Comparison of ENCODE assay signal across 1 cellular context in the genomic region with DNA sequence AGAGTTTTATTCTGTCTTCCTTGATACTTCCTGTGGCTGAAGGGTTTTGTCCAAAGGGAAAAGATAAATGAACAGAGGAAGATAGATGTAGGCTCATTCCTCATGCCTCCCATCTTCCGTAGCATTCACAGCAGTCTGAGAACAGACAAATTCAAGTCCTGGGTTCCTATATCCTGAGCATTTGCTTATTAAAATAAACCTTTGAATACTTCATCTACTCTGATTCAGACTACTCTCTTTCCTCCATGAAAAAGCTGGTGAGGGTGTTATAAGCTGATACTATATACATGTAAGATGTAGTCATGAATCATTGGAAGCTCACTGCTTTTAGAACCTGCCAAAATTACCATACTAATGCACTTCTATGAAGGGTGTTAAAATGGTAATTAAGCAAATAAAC.
TF ChIP-seq lines count a peak whose summit lies in the region.

No MANE protein-coding gene starts in this region.

TF ChIP-seq in SK-N-SH, 30 proteins besides CTCF, POLR2A, EP300 and RAD21:
- no peak for TF ChIP-seq RFX5 (IDR thresholded peaks at IDR 0.05; ENCODE audit: low read length)
- TF ChIP-seq, protein P1, sequence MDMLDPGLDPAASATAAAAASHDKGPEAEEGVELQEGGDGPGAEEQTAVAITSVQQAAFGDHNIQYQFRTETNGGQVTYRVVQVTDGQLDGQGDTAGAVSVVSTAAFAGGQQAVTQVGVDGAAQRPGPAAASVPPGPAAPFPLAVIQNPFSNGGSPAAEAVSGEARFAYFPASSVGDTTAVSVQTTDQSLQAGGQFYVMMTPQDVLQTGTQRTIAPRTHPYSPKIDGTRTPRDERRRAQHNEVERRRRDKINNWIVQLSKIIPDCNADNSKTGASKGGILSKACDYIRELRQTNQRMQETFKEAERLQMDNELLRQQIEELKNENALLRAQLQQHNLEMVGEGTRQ (IDR thresholded peaks at IDR 0.05; ENCODE audit: borderline replicate concordance, low read depth, low read length), result no peak
- no peak for TF ChIP-seq EZH2phosphoT487 (IDR thresholded peaks at IDR 0.05; ENCODE audit: borderline replicate concordance, low read depth)
- TF ChIP-seq, protein P2, sequence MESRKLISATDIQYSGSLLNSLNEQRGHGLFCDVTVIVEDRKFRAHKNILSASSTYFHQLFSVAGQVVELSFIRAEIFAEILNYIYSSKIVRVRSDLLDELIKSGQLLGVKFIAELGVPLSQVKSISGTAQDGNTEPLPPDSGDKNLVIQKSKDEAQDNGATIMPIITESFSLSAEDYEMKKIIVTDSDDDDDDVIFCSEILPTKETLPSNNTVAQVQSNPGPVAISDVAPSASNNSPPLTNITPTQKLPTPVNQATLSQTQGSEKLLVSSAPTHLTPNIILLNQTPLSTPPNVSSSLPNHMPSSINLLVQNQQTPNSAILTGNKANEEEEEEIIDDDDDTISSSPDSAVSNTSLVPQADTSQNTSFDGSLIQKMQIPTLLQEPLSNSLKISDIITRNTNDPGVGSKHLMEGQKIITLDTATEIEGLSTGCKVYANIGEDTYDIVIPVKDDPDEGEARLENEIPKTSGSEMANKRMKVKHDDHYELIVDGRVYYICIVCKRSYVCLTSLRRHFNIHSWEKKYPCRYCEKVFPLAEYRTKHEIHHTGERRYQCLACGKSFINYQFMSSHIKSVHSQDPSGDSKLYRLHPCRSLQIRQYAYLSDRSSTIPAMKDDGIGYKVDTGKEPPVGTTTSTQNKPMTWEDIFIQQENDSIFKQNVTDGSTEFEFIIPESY (IDR thresholded peaks at IDR 0.05; ENCODE audit: borderline replicate concordance, low read depth), result no peak
- TF ChIP-seq, protein P3, sequence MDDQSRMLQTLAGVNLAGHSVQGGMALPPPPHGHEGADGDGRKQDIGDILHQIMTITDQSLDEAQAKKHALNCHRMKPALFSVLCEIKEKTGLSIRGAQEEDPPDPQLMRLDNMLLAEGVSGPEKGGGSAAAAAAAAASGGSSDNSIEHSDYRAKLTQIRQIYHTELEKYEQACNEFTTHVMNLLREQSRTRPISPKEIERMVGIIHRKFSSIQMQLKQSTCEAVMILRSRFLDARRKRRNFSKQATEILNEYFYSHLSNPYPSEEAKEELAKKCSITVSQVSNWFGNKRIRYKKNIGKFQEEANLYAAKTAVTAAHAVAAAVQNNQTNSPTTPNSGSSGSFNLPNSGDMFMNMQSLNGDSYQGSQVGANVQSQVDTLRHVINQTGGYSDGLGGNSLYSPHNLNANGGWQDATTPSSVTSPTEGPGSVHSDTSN (IDR thresholded peaks at IDR 0.05), result no peak
- TF ChIP-seq, protein P4, sequence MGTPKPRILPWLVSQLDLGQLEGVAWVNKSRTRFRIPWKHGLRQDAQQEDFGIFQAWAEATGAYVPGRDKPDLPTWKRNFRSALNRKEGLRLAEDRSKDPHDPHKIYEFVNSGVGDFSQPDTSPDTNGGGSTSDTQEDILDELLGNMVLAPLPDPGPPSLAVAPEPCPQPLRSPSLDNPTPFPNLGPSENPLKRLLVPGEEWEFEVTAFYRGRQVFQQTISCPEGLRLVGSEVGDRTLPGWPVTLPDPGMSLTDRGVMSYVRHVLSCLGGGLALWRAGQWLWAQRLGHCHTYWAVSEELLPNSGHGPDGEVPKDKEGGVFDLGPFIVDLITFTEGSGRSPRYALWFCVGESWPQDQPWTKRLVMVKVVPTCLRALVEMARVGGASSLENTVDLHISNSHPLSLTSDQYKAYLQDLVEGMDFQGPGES (IDR thresholded peaks at IDR 0.05; ENCODE audit: low read depth, low read length), result no peak
TF ChIP-seq in SK-N-SH: peak in this region for 0.
